In genomic region chr1:39195166-39196111, GRCh38 we compare ENCODE assay signal across 8 cellular contexts. TPM values are rescaled to one million over a fixed set of nuclear protein-coding genes. Genes with fewer than 3 reads are reported as not detected.
DNase-seq lines count a peak whose midpoint lies in the region; ATAC-seq and TF ChIP-seq lines count a peak whose summit lies in the region.

No MANE protein-coding gene starts in this region.

- H3K9me3 ChIP-seq in IMR-90 (ENCODE audit: control insufficient read depth, insufficient read depth, low read length) = no peaks in the 10 kb centered on the region
- no peaks in the 10 kb centered on the region for H3K9me3 ChIP-seq in body of pancreas
- no peaks in the 10 kb centered on the region for H3K9me3 ChIP-seq in muscle layer of colon (ENCODE audit: low read length)

- H3K27ac ChIP-seq in ACC112 (ENCODE audit: low read depth, low read length) (peak overlapping the region; percentile 62), IMR-90 (ENCODE audit: insufficient read depth, low read length) (peak overlapping the region; percentile 11; the same call in 1 of the 2 replicates), body of pancreas (peak overlapping the region; percentile 8 to 71 (median 26)), muscle layer of colon (ENCODE audit: low read depth, low read length) (peak overlapping the region; percentile 76)

- no peak overlapping the region for H2AK9ac ChIP-seq in IMR-90 (replicated peaks; ENCODE audit: low read depth, low read length, poor library complexity)

- H3K18ac ChIP-seq in IMR-90 (ENCODE audit: low read depth, low read length) = peak overlapping the region; percentile 65; the same call in 1 of the 2 replicates

- H3K23ac ChIP-seq in IMR-90 (ENCODE audit: low read depth, low read length) = no peak overlapping the region

- intact Hi-C loops in IMR-90 (cut with micrococcal nuclease) = no loop called here
- intact Hi-C loops in body of pancreas (cut with DNase I) = no loop called here

- no peak overlapping the region for H3K4me3 ChIP-seq in ACC112 (ENCODE audit: low read depth, low read length)
- no peak overlapping the region for H3K4me3 ChIP-seq in IMR-90 (ENCODE audit: insufficient read depth, low read depth, low read length)
- H3K4me3 ChIP-seq in body of pancreas = no peak overlapping the region
- H3K4me3 ChIP-seq in muscle layer of colon (ENCODE audit: low read depth in 1 of 2, low read length in 2 of 2) = no peak overlapping the region

- no peaks in the 10 kb centered on the region for H3K27me3 ChIP-seq in ACC112 (ENCODE audit: insufficient read depth, low read length)
- H3K27me3 ChIP-seq in IMR-90 (ENCODE audit: control insufficient read depth, insufficient read depth, low read length) = no peaks in the 10 kb centered on the region
- no peaks in the 10 kb centered on the region for H3K27me3 ChIP-seq in body of pancreas
- no peaks in the 10 kb centered on the region for H3K27me3 ChIP-seq in muscle layer of colon (ENCODE audit: control insufficient read depth in 1 of 2, insufficient read depth in 2 of 2, low read length in 2 of 2)

- peak overlapping the region; percentile 66 for H2BK5ac ChIP-seq in IMR-90 (ENCODE audit: low read depth, low read length, poor library complexity, severe bottlenecking)

- no peak overlapping the region for H2BK120ac ChIP-seq in IMR-90 (ENCODE audit: low read depth, low read length)

- H2AFZ ChIP-seq in ACC112 (ENCODE audit: low read length, unreplicated experiment) = no peak overlapping the region
- H2AFZ ChIP-seq in IMR-90 (replicated peaks; ENCODE audit: low read length, poor library complexity) = no peak overlapping the region

- no TSS peak for BruUV-seq in IMR-90 (replicated peaks; lab: Mats Ljungman, UMichigan)

- peak overlapping the region; percentile 58; the same call in 1 of the 2 replicates for H3K4me2 ChIP-seq in IMR-90 (ENCODE audit: low read depth, low read length)

- no CpG with 5 or more reads among the region's 5 CpGs for WGBS in IMR-90 (ENCODE audit: extremely low coverage in 2 of 2, insufficient read length in 1 of 2), 2 experiments
- WGBS in body of pancreas, 2 donors = 29 to 39% methylated on average over 5 of the region's 5 CpGs

- dilution Hi-C loops in IMR-90 (cut with HindIII; ENCODE audit: low sequenced_read_pairs, unreplicated experiment) = no loop called here

- TF ChIP-seq POLR2A in IMR-90 (IDR thresholded peaks at IDR 0.05; ENCODE audit: low read depth, low read length) = no peak
- no peak for TF ChIP-seq POLR2A in body of pancreas (IDR thresholded peaks at IDR 0.05)

- peak overlapping the region; percentile 48; the same call in 1 of the 2 replicates for H4K5ac ChIP-seq in IMR-90 (ENCODE audit: low read depth, low read length)

- peaks cover 20 to 65% of the 10 kb centered on the region in 2 experiments for H3K79me1 ChIP-seq in IMR-90 (ENCODE audit: low read depth in 1 of 2, low read length in 2 of 2)

- H2AK5ac ChIP-seq in IMR-90 (ENCODE audit: low read depth, low read length) = peak overlapping the region; percentile 73; the same call in 1 of the 2 replicates

- in situ Hi-C loops in IMR-90 (cut with MboI; ENCODE audit: low sequenced_read_pairs) = loop anchor here (5.0 kb wide), 1 partner anchor 62 kb away; no protein-coding TSS in a partner anchor

- H3K9ac ChIP-seq in IMR-90 (ENCODE audit: low read depth, low read length) (peak overlapping the region; percentile 23; the same call in 1 of the 2 replicates), muscle layer of colon (ENCODE audit: low read length) (no peak overlapping the region)

- H2BK15ac ChIP-seq in IMR-90 (ENCODE audit: low read depth, low read length) = 0 out of 3 replicates have a peak overlapping the region, but pooled peaks have one; percentile 17

- H2BK20ac ChIP-seq in IMR-90 (ENCODE audit: low read depth, low read length) = peak overlapping the region; percentile 18; the same call in 1 of the 2 replicates

- peak; percentile 47 for ATAC-seq in IMR-90 (ENCODE audit: low read depth)
- ATAC-seq in body of pancreas = no peak
- ATAC-seq in GM19035 (IDR thresholded peaks at IDR 0.05; ENCODE audit: unreplicated experiment) = no peak
- ATAC-seq in GM21825 (IDR thresholded peaks at IDR 0.05; ENCODE audit: unreplicated experiment) = no peak

- H4K20me1 ChIP-seq in IMR-90 (ENCODE audit: insufficient read depth, low read length) = peaks cover 51% of the 10 kb centered on the region

- peak; percentile 83 for DNase-seq in IMR-90
- DNase-seq in body of pancreas = no peak
- DNase-seq in NCI-H1048 (lab: John Stamatoyannopoulos, UW) = no peak
- DNase-seq in NCI-H1417 (lab: John Stamatoyannopoulos, UW) = no peak

- no peaks in the 10 kb centered on the region for H3K36me3 ChIP-seq in ACC112 (ENCODE audit: insufficient read depth, low read length)
- no peaks in the 10 kb centered on the region for H3K36me3 ChIP-seq in IMR-90 (ENCODE audit: control insufficient read depth, insufficient read depth, low read length)
- H3K36me3 ChIP-seq in body of pancreas (replicated peaks in 1 of 2; ENCODE audit: insufficient read depth in 1 of 2, low read depth in 2 of 2) = no peaks in the 10 kb centered on the region
- no peaks in the 10 kb centered on the region for H3K36me3 ChIP-seq in muscle layer of colon (ENCODE audit: insufficient read depth, low read length)

- H3K56ac ChIP-seq in IMR-90 (ENCODE audit: extremely low read depth, insufficient read depth, low read length) = no peak overlapping the region

- TF ChIP-seq CTCF in IMR-90 (conservative IDR thresholded peaks at IDR 0.05; ENCODE audit: low read depth, low read length) (no peak), body of pancreas (IDR thresholded peaks at IDR 0.05) (no peak)

- POLR2A ChIA-PET in IMR-90 (lab: Charles Lee; ENCODE audit: unreplicated experiment) = no interaction called here

- H3K4me1 ChIP-seq in ACC112 (ENCODE audit: control insufficient read depth, insufficient read depth, low read length, unreplicated experiment) (peaks cover 58% of the 10 kb centered on the region), IMR-90 (ENCODE audit: control insufficient read depth, insufficient read depth, low read length) (peaks cover 23% of the 10 kb centered on the region), body of pancreas (peaks cover 51% of the 10 kb centered on the region), muscle layer of colon (ENCODE audit: insufficient read depth, low read length) (peaks cover 75% of the 10 kb centered on the region)

- H3K9me1 ChIP-seq in IMR-90 (ENCODE audit: insufficient read depth, low read length) = peaks cover 18% of the 10 kb centered on the region

- CTCF ChIA-PET in IMR-90 (lab: Yijun Ruan, JAX) = interaction anchor here (0.7 to 1.1 kb wide), 2 partner anchors 63 to 66 kb away, joined by 3 read pairs; no protein-coding TSS in a partner anchor

- H3K14ac ChIP-seq in IMR-90 (replicated peaks; ENCODE audit: low read depth, low read length) = no peak overlapping the region

- TF ChIP-seq RAD21 in IMR-90 (IDR thresholded peaks at IDR 0.05; ENCODE audit: low read length) = no peak; the same call in 1 of the 2 replicates

- no peak overlapping the region for H4K91ac ChIP-seq in IMR-90 (ENCODE audit: insufficient read depth, low read depth, low read length)

- peak overlapping the region in 1 of 2 experiments; percentile 29; a peak in 2 of 4 replicates for H4K8ac ChIP-seq in IMR-90 (ENCODE audit: low read depth in 2 of 2, low read length in 2 of 2)

- H3K79me2 ChIP-seq in ACC112 (ENCODE audit: control insufficient read depth, insufficient read depth, low read length, unreplicated experiment) = peaks cover 63% of the 10 kb centered on the region

- H3K4ac ChIP-seq in IMR-90 (ENCODE audit: low read depth, low read length) = no peak overlapping the region; the same call in 1 of the 2 replicates

TF ChIP-seq in IMR-90, 13 proteins besides CTCF, POLR2A, EP300 and RAD21:
- TF ChIP-seq CEBPB (IDR thresholded peaks at IDR 0.05; ENCODE audit: low read depth, low read length) = no peak
- TF ChIP-seq USF2 (IDR thresholded peaks at IDR 0.05; ENCODE audit: low read depth, low read length) = no peak
- TF ChIP-seq CHD1 (IDR thresholded peaks at IDR 0.05; ENCODE audit: low read depth, low read length) = no peak
- no peak for TF ChIP-seq FOS (IDR thresholded peaks at IDR 0.05; ENCODE audit: low read depth, low read length)

RNA-seq across cellular contexts. Expression of gene MACF1, which starts 9.1 kb away (rescaled TPM):
- 368 and 369 TPM in 2 replicates for total RNA-seq in IMR-90 (2012; rRNA removed)
- polyA plus RNA-seq in IMR-90 (2012; rRNA removed) = 56.3 and 67.6 TPM in 2 replicates
- polyA plus RNA-seq in IMR-90 (2012; cell fraction: cytosol; rRNA removed) = 24.9 and 28.6 TPM in 2 replicates
- 141 and 243 TPM in 2 replicates for polyA plus RNA-seq in IMR-90 (2012; cell fraction: nucleus; rRNA removed; ENCODE audit: low replicate concordance)
- total RNA-seq in body of pancreas = 100 to 1,000 TPM; 144 to 190 TPM

Comparison
In these comparisons a context has a peak if more than half of its experiments do, and no peak if none do; other contexts are left out.
1. H3K27ac ChIP-seq: peak in every context shown above with its lines; median percentile 76 in muscle layer of colon; 62 in ACC112; 26 in body of pancreas; 11 in IMR-90.